ENCODE assay signal across 8 cellular contexts in genomic region chr5:122844916-122845252, GRCh38. TPM values are rescaled to one million over a fixed set of nuclear protein-coding genes. Genes with fewer than 3 reads are reported as not detected.
DNase-seq lines count a peak whose midpoint lies in the region; ATAC-seq and TF ChIP-seq lines count a peak whose summit lies in the region.

No MANE protein-coding gene starts in this region.

- ATAC-seq in GM19324 (IDR thresholded peaks at IDR 0.05; ENCODE audit: low FRiP score, unreplicated experiment) (peak; percentile 49), HG03196 (IDR thresholded peaks at IDR 0.05; ENCODE audit: unreplicated experiment) (peak; percentile 48)

- peaks cover 2 to 6% (median 2%) of the 10 kb centered on the region in 3 donors for H3K27me3 Mint-ChIP-seq in CD14-positive monocyte (ENCODE audit: low read depth in 3 of 3)

- H3K9me3 ChIP-seq in ascending aorta (no peaks in the 10 kb centered on the region), thyroid gland (no peaks in the 10 kb centered on the region)

- WGBS in thyroid gland, 2 donors, result 1% methylated on average over 17 of the region's 17 CpGs

- H3K9me3 Mint-ChIP-seq in CD14-positive monocyte, result peaks cover 0 to 2% (median 0%) of the 10 kb centered on the region in 7 donors

- TF ChIP-seq CTCF in CD14-positive monocyte (IDR thresholded peaks at IDR 0.05) (no peak), ascending aorta (IDR thresholded peaks at IDR 0.05) (no peak), thyroid gland (IDR thresholded peaks at IDR 0.05) (no peak)

- H3K27ac Mint-ChIP-seq in CD14-positive monocyte, result peak overlapping the region in 6 of 7 donors; percentile 58 to 89 (median 82)

- peaks cover 8 to 15% of the 10 kb centered on the region in 2 donors for H3K4me1 ChIP-seq in ascending aorta
- H3K4me1 ChIP-seq in thyroid gland, result peaks cover 16 to 23% of the 10 kb centered on the region in 2 donors

- H3K27me3 ChIP-seq in ascending aorta, result no peaks in the 10 kb centered on the region
- H3K27me3 ChIP-seq in layer of hippocampus (ENCODE audit: control insufficient read depth, insufficient read depth, low read length), result no peaks in the 10 kb centered on the region
- H3K27me3 ChIP-seq in thyroid gland, result no peaks in the 10 kb centered on the region

- DNase-seq in CD14-positive monocyte (ENCODE audit: low spot score) (no peak), ascending aorta (ENCODE audit: low spot score in 2 of 2) (no peak), thyroid gland (peak; percentile 9 to 21), NCI-H446 treated with DMSO at 0.1 percent for 48 hours (lab: John Stamatoyannopoulos, UW) (no peak), COLO668 (lab: John Stamatoyannopoulos, UW; ENCODE audit: unreplicated experiment) (no peak)

- H3K36me3 ChIP-seq in ascending aorta, result no peaks in the 10 kb centered on the region
- no peaks in the 10 kb centered on the region for H3K36me3 ChIP-seq in thyroid gland

- peaks cover 0 to 4% of the 10 kb centered on the region in 2 donors for H3K36me3 Mint-ChIP-seq in CD14-positive monocyte

- H3K4me1 Mint-ChIP-seq in CD14-positive monocyte, result peaks cover 53% of the 10 kb centered on the region

- intact Hi-C loops in CD14-positive monocyte (cut with micrococcal nuclease) (no loop called here), ascending aorta (cut with DNase I) (loop anchor here (1.0 to 10.0 kb wide), 8 partner anchors 62 to 667 kb away; partner anchors contain the start of genes CSNK1G3, PPIC and PRDM6), thyroid gland (cut with DNase I) (loop anchor here (5.0 kb wide), 1 partner anchor 73 kb away; no protein-coding TSS in a partner anchor)

- H3K27ac ChIP-seq in ascending aorta (peak overlapping the region; percentile 90 to 91), layer of hippocampus (ENCODE audit: low read depth, low read length) (peak overlapping the region; percentile 73), thyroid gland (peak overlapping the region; percentile 56 to 93 (median 63))

- H3K4me3 ChIP-seq in ascending aorta, result peak overlapping the region; percentile 77 to 96
- peak overlapping the region in 2 of 3 donors; percentile 47 to 86 for H3K4me3 ChIP-seq in thyroid gland (replicated peaks in 1 of 3)

- TF ChIP-seq POLR2A in thyroid gland (IDR thresholded peaks at IDR 0.05), result no peak

- peak overlapping the region; percentile 94 for H3K4me3 Mint-ChIP-seq in CD14-positive monocyte

RNA-seq across cellular contexts. Expression of gene SNX24, which starts 0.5 kb away (rescaled TPM):
- polyA plus RNA-seq in CD14-positive monocyte, result 10 to 100 TPM in 1 of 2 donors, 1 to 10 TPM in 1; 8.0 to 10.6 TPM
- 21.1 TPM for total RNA-seq in ascending aorta
- total RNA-seq in thyroid gland, result 10 to 100 TPM; 17.1 to 39.7 (median 33.1) TPM

Comparison
In these comparisons a context has a peak if more than half of its experiments do, and no peak if none do; other contexts are left out.
1. DNase-seq: peak in thyroid gland (2 of 2); none in CD14-positive monocyte (single experiment), ascending aorta (0 of 2), NCI-H446 treated with DMSO at 0.1 percent for 48 hours (single experiment) and COLO668 (single experiment).
2. intact Hi-C loops: an anchor here in ascending aorta (1.0 to 10.0 kb wide) and thyroid gland (5.0 kb wide); none called in CD14-positive monocyte.
3. Peak in every context shown above with its lines, with median percentiles within 50 percentile points of each other: H3K27ac ChIP-seq.